In the genomic region with DNA sequence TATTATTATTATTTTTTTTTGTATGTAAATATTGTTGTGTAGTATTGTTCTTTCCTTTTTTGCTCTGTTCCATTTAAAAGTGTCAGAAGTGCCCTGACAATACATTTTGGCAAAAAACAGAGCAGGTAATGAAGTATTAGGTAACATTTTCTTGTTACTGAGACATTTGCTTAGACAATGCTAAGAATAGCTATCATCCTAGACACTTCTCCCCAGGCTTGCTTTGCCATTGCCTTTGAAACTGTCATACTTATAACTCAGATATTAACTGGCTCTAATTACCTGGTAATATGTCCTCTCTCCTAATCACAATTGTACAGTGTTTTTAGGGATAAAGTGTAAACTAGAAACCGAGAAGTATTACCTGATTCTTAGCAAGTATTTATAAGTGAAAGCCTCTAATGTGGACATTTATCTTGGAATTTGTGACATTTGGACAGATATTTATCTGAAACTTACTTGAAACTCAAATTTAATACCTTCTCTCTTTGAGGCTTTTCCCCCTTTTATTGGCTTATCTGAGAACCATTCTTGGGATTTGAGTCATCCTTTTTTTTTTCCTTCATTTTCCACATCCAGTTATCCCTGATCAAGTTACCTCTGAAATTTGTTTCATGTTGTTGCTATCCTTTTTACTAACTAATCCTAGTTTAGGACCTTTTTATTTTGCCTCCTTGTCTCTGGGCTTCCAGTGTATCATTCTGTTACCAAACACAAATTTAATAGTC, we compare ENCODE assay signal across 21 cellular contexts. TPM values are rescaled to one million over a fixed set of nuclear protein-coding genes. Genes with fewer than 3 reads are reported as not detected.
DNase-seq lines count a peak whose midpoint lies in the region; ATAC-seq, FAIRE-seq and TF ChIP-seq lines count a peak whose summit lies in the region.
"Had no signal": no experiment of that assay in that cellular context is flagged by ENCODE, and none has a peak within 500 bp of the region (broad histone marks: within the 10 kb centered on the region; RNA-seq: fewer than 3 reads in every experiment).

No MANE protein-coding gene starts in this region.

- H3K4me1 Mint-ChIP-seq in nephron progenitor cell = no peaks in the 10 kb centered on the region

- FAIRE-seq in bronchial epithelial cell (lab: Jason Lieb, UNC) = no peak
- FAIRE-seq: endometrium had no signal

- H3K27me3 ChIP-seq in bronchial epithelial cell (ENCODE audit: control insufficient read depth, insufficient read depth, low read length) = no peaks in the 10 kb centered on the region
- H3K27me3 ChIP-seq: adrenal gland, gastroesophageal sphincter, Peyer's patch, tibial nerve had no signal

- H3K4me3 ChIP-seq in bronchial epithelial cell (ENCODE audit: low read depth, low read length) = no peak overlapping the region
- H3K4me3 ChIP-seq: adrenal gland, gastroesophageal sphincter, Peyer's patch, prostate gland, tibial nerve had no signal

- ATAC-seq in HG02970 (IDR thresholded peaks at IDR 0.05; ENCODE audit: low FRiP score, unreplicated experiment) (no peak), GM21360 (IDR thresholded peaks at IDR 0.05; ENCODE audit: unreplicated experiment) (no peak)
- ATAC-seq: gastroesophageal sphincter had no signal

- no peaks in the 10 kb centered on the region for H3K36me3 ChIP-seq in bronchial epithelial cell (ENCODE audit: control insufficient read depth, insufficient read depth, low read length)
- H3K36me3 ChIP-seq: adrenal gland, gastroesophageal sphincter, Peyer's patch, prostate gland had no signal

- peaks cover 10% of the 10 kb centered on the region for H3K9me3 Mint-ChIP-seq in nephron progenitor cell
- H3K9me3 Mint-ChIP-seq: activated CD4-positive, alpha-beta memory T cell treated with anti-CD3 and anti-CD28 coated beads for 36 hours; natural killer cell had no signal

- H3K4me3 Mint-ChIP-seq in nephron progenitor cell = no peak overlapping the region
- H3K4me3 Mint-ChIP-seq: activated CD4-positive, alpha-beta memory T cell treated with anti-CD3 and anti-CD28 coated beads for 36 hours; B cell; natural killer cell had no signal

- DNase-seq in EH (ENCODE audit: low read depth) (peak; percentile 46), LHCN-M2 (ENCODE audit: low read depth) (peak; percentile 47), bronchial epithelial cell (ENCODE audit: low read depth) (peak; percentile 32), nephron progenitor cell (no peak), kidney tubule cell (ENCODE audit: low spot score) (no peak)
- DNase-seq in stimulated activated CD4-positive, alpha-beta T cell treated with anti-CD3 and anti-CD28 coated beads, Interleukin-2, amount 100 ng/mL, for 24 hours = no peak
- DNase-seq: activated CD4-positive, alpha-beta memory T cell treated with anti-CD3 and anti-CD28 coated beads for 36 hours; adrenal gland; DMS 273 treated with DMSO at 0.1 percent for 48 hours; natural killer cell; NCI-H1417 treated with DMSO at 0.1 percent for 48 hours; NCI-H2171; Peyer's patch; stimulated activated naive CD4-positive, alpha-beta T cell had no signal

- peak overlapping the region; percentile 2 for H3K27ac Mint-ChIP-seq in nephron progenitor cell
- H3K27ac Mint-ChIP-seq: activated CD4-positive, alpha-beta memory T cell treated with anti-CD3 and anti-CD28 coated beads for 36 hours; B cell had no signal

- no peak for TF ChIP-seq CTCF in bronchial epithelial cell (IDR thresholded peaks at IDR 0.05; ENCODE audit: insufficient read depth, low read length, severe bottlenecking)
- TF ChIP-seq CTCF in nephron progenitor cell (IDR thresholded peaks at IDR 0.05) = no peak

- H3K27me3 Mint-ChIP-seq in nephron progenitor cell (ENCODE audit: low read depth, poor library complexity) = no peaks in the 10 kb centered on the region
- H3K27me3 Mint-ChIP-seq: activated CD4-positive, alpha-beta memory T cell treated with anti-CD3 and anti-CD28 coated beads for 36 hours; B cell had no signal

- H3K36me3 Mint-ChIP-seq in nephron progenitor cell (ENCODE audit: low read depth) = peaks cover 55% of the 10 kb centered on the region
- H3K36me3 Mint-ChIP-seq: natural killer cell had no signal

RNA-seq across cellular contexts. Expression of a gene that starts 13.1 kb away (rescaled TPM):
- total RNA-seq in LHCN-M2 (2014; rRNA removed) (29.2 and 29.5 TPM in 2 replicates), bronchial epithelial cell (24.7 and 41.7 TPM in 2 replicates)
- 34.7 TPM for polyA plus RNA-seq in LHCN-M2 (2012)

Comparison
In these comparisons a context has a peak if more than half of its experiments do, and no peak if none do; other contexts are left out.
1. DNase-seq: peak in EH (single experiment), LHCN-M2 (single experiment) and bronchial epithelial cell (single experiment); none in nephron progenitor cell (single experiment), stimulated activated CD4-positive, alpha-beta T cell treated with anti-CD3 and anti-CD28 coated beads, Interleukin-2, amount 100 ng/mL, for 24 hours (0 of 2) and kidney tubule cell (single experiment).